In genomic region chr1:245773344-245773743, GRCh38 we compare ENCODE assay signal across 30 cellular contexts.
"Had no signal": no experiment of that assay in that cellular context is flagged by ENCODE, and none has a peak within 500 bp of the region (broad histone marks: within the 10 kb centered on the region; RNA-seq: fewer than 3 reads in every experiment).

No MANE protein-coding gene starts in this region.

- H3K4me1 Mint-ChIP-seq: activated CD4-positive, alpha-beta memory T cell treated with anti-CD3 and anti-CD28 coated beads, Interleukin-2, amount 10 ng/mL, durations not matched to agents 7 days and 5 days; activated CD4-positive, alpha-beta T cell treated with anti-CD3 and anti-CD28 coated beads, Interleukin-2, amount 10 ng/mL, durations not matched to agents 7 days and 5 days; activated naive CD4-positive, alpha-beta T cell treated with anti-CD3 and anti-CD28 coated beads, Interleukin-2, amount 10 ng/mL, durations not matched to agents 7 days and 5 days; activated naive CD8-positive, alpha-beta T cell treated with anti-CD3 and anti-CD28 coated beads, Interleukin-2, amount 10 ng/mL, durations not matched to agents 7 days and 5 days had no signal

- H3K27ac ChIP-seq: ascending aorta, breast epithelium, cardiac muscle cell, coronary artery, dorsolateral prefrontal cortex, esophagus muscularis mucosa, foreskin keratinocyte, gastrocnemius medialis had no signal

- H3K27me3 ChIP-seq: ascending aorta, breast epithelium, cardiac muscle cell, dorsolateral prefrontal cortex, esophagus muscularis mucosa, foreskin keratinocyte, gastrocnemius medialis had no signal

- ATAC-seq: activated naive CD4-positive, alpha-beta T cell treated with anti-CD3 and anti-CD28 coated beads, Interleukin-2, amount 50 U/mL, for 72 hours; activated T-cell treated with anti-CD3 and anti-CD28 coated beads, Interleukin-2, amount 50 U/mL, for 72 hours; foreskin keratinocyte; gastrocnemius medialis had no signal

- H3K9me3 ChIP-seq: ascending aorta, breast epithelium, esophagus muscularis mucosa, gastrocnemius medialis had no signal

- H3K27ac Mint-ChIP-seq: activated CD4-positive, alpha-beta memory T cell treated with anti-CD3 and anti-CD28 coated beads, Interleukin-2, amount 10 ng/mL, durations not matched to agents 7 days and 5 days; activated CD4-positive, alpha-beta T cell treated with anti-CD3 and anti-CD28 coated beads, Interleukin-2, amount 10 ng/mL, durations not matched to agents 7 days and 5 days; activated naive CD4-positive, alpha-beta T cell treated with anti-CD3 and anti-CD28 coated beads, Interleukin-2, amount 10 ng/mL, durations not matched to agents 7 days and 5 days; activated naive CD4-positive, alpha-beta T cell treated with anti-CD3 and anti-CD28 coated beads, Interleukin-2, amount 50 U/mL, for 72 hours; activated naive CD8-positive, alpha-beta T cell treated with anti-CD3 and anti-CD28 coated beads, Interleukin-2, amount 10 ng/mL, durations not matched to agents 7 days and 5 days; activated T-cell treated with anti-CD3 and anti-CD28 coated beads, Interleukin-2, amount 50 U/mL, for 24 hours; activated T-cell treated with anti-CD3 and anti-CD28 coated beads, Interleukin-2, amount 50 U/mL, for 72 hours; dendritic cell treated with granulocyte-macrophage colony-stimulating factor and Interleukin-4, amounts not matched to agents 40 ng/mL and 50 ng/mL, for 4 days; endodermal cell had no signal

- DNase-seq: activated CD4-positive, alpha-beta memory T cell treated with anti-CD3 and anti-CD28 coated beads, Interleukin-2, amount 10 ng/mL, durations not matched to agents 7 days and 5 days; activated CD4-positive, alpha-beta T cell treated with anti-CD3 and anti-CD28 coated beads for 1 hour; activated CD4-positive, alpha-beta T cell treated with anti-CD3 and anti-CD28 coated beads for 4 hours; activated CD4-positive, alpha-beta T cell treated with anti-CD3 and anti-CD28 coated beads, Interleukin-2, amount 10 ng/mL, durations not matched to agents 7 days and 5 days; activated CD4-positive, alpha-beta T cell treated with anti-CD3 and anti-CD28 coated beads, Interleukin-2, amount 50 U/mL, for 4 hours; activated CD4-positive, CD25-positive, alpha-beta regulatory T cell; activated CD8-positive, alpha-beta memory T cell treated with anti-CD3 and anti-CD28 coated beads, Interleukin-2, amount 50 U/mL, for 48 hours; activated gamma-delta T cell; activated naive CD4-positive, alpha-beta T cell; activated naive CD4-positive, alpha-beta T cell treated with anti-CD3 and anti-CD28 coated beads, Interleukin-2, amount 10 ng/mL, durations not matched to agents 7 days and 5 days; activated naive CD8-positive, alpha-beta T cell treated with anti-CD3 and anti-CD28 coated beads, Interleukin-2, amount 10 ng/mL, durations not matched to agents 7 days and 5 days; activated T-cell treated with anti-CD3 and anti-CD28 coated beads for 4 hours; activated T-cell treated with anti-CD3 and anti-CD28 coated beads, Interleukin-2, amount 50 U/mL, for 24 hours; activated T-cell treated with anti-CD3 and anti-CD28 coated beads, Interleukin-2, amount 50 U/mL, for 72 hours; central memory CD4-positive, alpha-beta T cell; dorsolateral prefrontal cortex; effector memory CD4-positive, alpha-beta T cell; endodermal cell; erythroblast; foreskin keratinocyte; gastrocnemius medialis; T-helper 2 cell had no signal

- H3K27me3 Mint-ChIP-seq: activated CD4-positive, alpha-beta memory T cell treated with anti-CD3 and anti-CD28 coated beads, Interleukin-2, amount 10 ng/mL, durations not matched to agents 7 days and 5 days; activated CD4-positive, alpha-beta T cell treated with anti-CD3 and anti-CD28 coated beads, Interleukin-2, amount 10 ng/mL, durations not matched to agents 7 days and 5 days; activated naive CD4-positive, alpha-beta T cell treated with anti-CD3 and anti-CD28 coated beads, Interleukin-2, amount 10 ng/mL, durations not matched to agents 7 days and 5 days; activated naive CD8-positive, alpha-beta T cell treated with anti-CD3 and anti-CD28 coated beads, Interleukin-2, amount 10 ng/mL, durations not matched to agents 7 days and 5 days; activated T-cell treated with anti-CD3 and anti-CD28 coated beads, Interleukin-2, amount 50 U/mL, for 24 hours; brain; dendritic cell treated with granulocyte-macrophage colony-stimulating factor and Interleukin-4, amounts not matched to agents 40 ng/mL and 50 ng/mL, for 4 days had no signal

- H3K4me3 Mint-ChIP-seq: activated CD4-positive, alpha-beta memory T cell treated with anti-CD3 and anti-CD28 coated beads, Interleukin-2, amount 10 ng/mL, durations not matched to agents 7 days and 5 days; activated CD4-positive, alpha-beta T cell treated with anti-CD3 and anti-CD28 coated beads, Interleukin-2, amount 10 ng/mL, durations not matched to agents 7 days and 5 days; activated naive CD4-positive, alpha-beta T cell treated with anti-CD3 and anti-CD28 coated beads, Interleukin-2, amount 10 ng/mL, durations not matched to agents 7 days and 5 days; activated naive CD8-positive, alpha-beta T cell treated with anti-CD3 and anti-CD28 coated beads, Interleukin-2, amount 10 ng/mL, durations not matched to agents 7 days and 5 days; activated T-cell treated with anti-CD3 and anti-CD28 coated beads, Interleukin-2, amount 50 U/mL, for 24 hours; activated T-cell treated with anti-CD3 and anti-CD28 coated beads, Interleukin-2, amount 50 U/mL, for 72 hours; brain; dendritic cell treated with granulocyte-macrophage colony-stimulating factor and Interleukin-4, amounts not matched to agents 40 ng/mL and 50 ng/mL, for 4 days; endodermal cell had no signal

- H3K36me3 ChIP-seq: breast epithelium, cardiac muscle cell, esophagus muscularis mucosa, gastrocnemius medialis had no signal

- H3K4me3 ChIP-seq: ascending aorta, breast epithelium, cardiac muscle cell, coronary artery, dorsolateral prefrontal cortex, esophagus muscularis mucosa, gastrocnemius medialis had no signal

- H3K4me1 ChIP-seq: ascending aorta, breast epithelium, foreskin keratinocyte, gastrocnemius medialis had no signal

- H3K9me3 Mint-ChIP-seq: activated CD4-positive, alpha-beta memory T cell treated with anti-CD3 and anti-CD28 coated beads, Interleukin-2, amount 10 ng/mL, durations not matched to agents 7 days and 5 days; activated CD4-positive, alpha-beta T cell treated with anti-CD3 and anti-CD28 coated beads, Interleukin-2, amount 10 ng/mL, durations not matched to agents 7 days and 5 days; activated naive CD4-positive, alpha-beta T cell treated with anti-CD3 and anti-CD28 coated beads, Interleukin-2, amount 50 U/mL, for 72 hours; activated naive CD8-positive, alpha-beta T cell treated with anti-CD3 and anti-CD28 coated beads, Interleukin-2, amount 10 ng/mL, durations not matched to agents 7 days and 5 days; activated T-cell treated with anti-CD3 and anti-CD28 coated beads, Interleukin-2, amount 50 U/mL, for 24 hours; activated T-cell treated with anti-CD3 and anti-CD28 coated beads, Interleukin-2, amount 50 U/mL, for 72 hours; dendritic cell treated with granulocyte-macrophage colony-stimulating factor and Interleukin-4, amounts not matched to agents 40 ng/mL and 50 ng/mL, for 4 days had no signal

- H3K36me3 Mint-ChIP-seq: activated naive CD4-positive, alpha-beta T cell treated with anti-CD3 and anti-CD28 coated beads, Interleukin-2, amount 10 ng/mL, durations not matched to agents 7 days and 5 days; activated naive CD8-positive, alpha-beta T cell treated with anti-CD3 and anti-CD28 coated beads, Interleukin-2, amount 10 ng/mL, durations not matched to agents 7 days and 5 days had no signal
